28 cellular contexts compared by ENCODE assay signal in genomic region chr7:17598305-17598704, GRCh38.
"Had no signal": no experiment of that assay in that cellular context is flagged by ENCODE, and none has a peak within 500 bp of the region (broad histone marks: within the 10 kb centered on the region; RNA-seq: fewer than 3 reads in every experiment).

No MANE protein-coding gene starts in this region.

- H3K4me1 ChIP-seq: left ventricle myocardium inferior, lower lobe of right lung, parathyroid adenoma, prostate gland, spleen had no signal

- H3K4me3 ChIP-seq: heart right ventricle, left ventricle myocardium inferior, lower lobe of right lung, prostate gland, spleen, thoracic aorta, transverse colon had no signal

- H3K4me3 Mint-ChIP-seq: dendritic cell treated with granulocyte-macrophage colony-stimulating factor and Interleukin-4, amounts not matched to agents 40 ng/mL and 50 ng/mL, for 4 days; effector memory CD8-positive, alpha-beta T cell; memory B cell; naive B cell; nephron; stimulated activated memory B cell treated with anti-CD40 and anti-IgM and Interleukin-4, amounts not matched to agents 10 μg/mL and 1 μg/mL and 100 μg/mL, for 72 hours; stimulated activated naive CD8-positive, alpha-beta T cell treated with anti-CD3 and anti-CD28 coated beads, Interleukin-15, amount 100 ng/mL, for 72 hours had no signal

- H3K27ac ChIP-seq: heart right ventricle, left ventricle myocardium inferior, lower lobe of right lung, parathyroid adenoma, prostate gland, spleen, thoracic aorta, transverse colon had no signal

- H3K4me1 Mint-ChIP-seq: memory B cell; naive B cell; stimulated activated memory B cell treated with anti-CD40 and anti-IgM and Interleukin-4, amounts not matched to agents 10 μg/mL and 1 μg/mL and 100 μg/mL, for 72 hours; stimulated activated naive CD8-positive, alpha-beta T cell treated with anti-CD3 and anti-CD28 coated beads, Interleukin-15, amount 100 ng/mL, for 72 hours had no signal

- ATAC-seq: effector memory CD8-positive, alpha-beta T cell; heart right ventricle; lower lobe of right lung; sciatic nerve; stimulated activated memory B cell treated with anti-CD40 and anti-IgM and Interleukin-4, amounts not matched to agents 10 μg/mL and 1 μg/mL and 100 μg/mL, for 72 hours; stimulated activated naive CD8-positive, alpha-beta T cell treated with anti-CD3 and anti-CD28 coated beads, Interleukin-15, amount 100 ng/mL, for 72 hours had no signal

- H3K27me3 Mint-ChIP-seq: dendritic cell treated with granulocyte-macrophage colony-stimulating factor and Interleukin-4, amounts not matched to agents 40 ng/mL and 50 ng/mL, for 4 days; naive B cell; stimulated activated naive CD8-positive, alpha-beta T cell treated with anti-CD3 and anti-CD28 coated beads, Interleukin-15, amount 100 ng/mL, for 72 hours had no signal

- FAIRE-seq: colon, frontal cortex had no signal

- H3K9me3 Mint-ChIP-seq: effector memory CD8-positive, alpha-beta T cell; nephron; stimulated activated naive CD8-positive, alpha-beta T cell treated with anti-CD3 and anti-CD28 coated beads, Interleukin-15, amount 100 ng/mL, for 72 hours had no signal

- H3K9me3 ChIP-seq: left ventricle myocardium inferior, lower lobe of right lung, prostate gland, thoracic aorta, transverse colon had no signal

- H3K36me3 Mint-ChIP-seq: memory B cell; stimulated activated memory B cell treated with anti-CD40 and anti-IgM and Interleukin-4, amounts not matched to agents 10 μg/mL and 1 μg/mL and 100 μg/mL, for 72 hours had no signal

- H3K36me3 ChIP-seq: heart right ventricle, left ventricle myocardium inferior, lower lobe of right lung, prostate gland, spleen, thoracic aorta, transverse colon had no signal

- DNase-seq: cerebellar nuclear complex; effector memory CD8-positive, alpha-beta T cell; erythroblast; heart right ventricle; hypothalamus; islet precursor cell; left ventricle myocardium inferior; lower lobe of right lung; midbrain; naive B cell; occipital lobe; spleen; stimulated activated CD4-positive, alpha-beta T cell treated with anti-CD3 and anti-CD28 coated beads, Interleukin-15, amount 100 ng/mL, for 24 hours; stimulated activated CD4-positive, alpha-beta T cell treated with anti-CD3 and anti-CD28 coated beads, Interleukin-1b, Interleukin-23, amount 100 ng/mL, for 48 hours; stimulated activated CD4-positive, alpha-beta T cell treated with anti-CD3 and anti-CD28 coated beads, Interleukin-4, amount 100 ng/mL, for 24 hours; stimulated activated naive CD8-positive, alpha-beta T cell treated with anti-CD3 and anti-CD28 coated beads, Interleukin-15, amount 100 ng/mL, for 72 hours; substantia nigra; transverse colon had no signal

- H3K27me3 ChIP-seq: heart right ventricle, spleen, transverse colon had no signal

- H3K27ac Mint-ChIP-seq: dendritic cell treated with granulocyte-macrophage colony-stimulating factor and Interleukin-4, amounts not matched to agents 40 ng/mL and 50 ng/mL, for 4 days; effector memory CD8-positive, alpha-beta T cell; memory B cell; naive B cell; nephron; stimulated activated memory B cell treated with anti-CD40 and anti-IgM and Interleukin-4, amounts not matched to agents 10 μg/mL and 1 μg/mL and 100 μg/mL, for 72 hours; stimulated activated naive CD8-positive, alpha-beta T cell treated with anti-CD3 and anti-CD28 coated beads, Interleukin-15, amount 100 ng/mL, for 72 hours had no signal
